13 cellular contexts compared by ENCODE assay signal in genomic region chr16:71937868-71938510, GRCh38. TPM values are rescaled to one million over a fixed set of nuclear protein-coding genes. Genes with fewer than 3 reads are reported as not detected.
A peak's percentile ranks its signal among the peaks of the same experiment; 100 is the strongest.
DNase-seq lines count a peak whose midpoint lies in the region; ATAC-seq and TF ChIP-seq lines count a peak whose summit lies in the region.
"Had no signal": no experiment of that assay in that cellular context is flagged by ENCODE, and none has a peak within 500 bp of the region (broad histone marks: within the 10 kb centered on the region; RNA-seq: fewer than 3 reads in every experiment).

No MANE protein-coding gene starts in this region.

- H3K9me3 Mint-ChIP-seq in activated naive CD8-positive, alpha-beta T cell (ENCODE audit: low read depth): no peaks in the 10 kb centered on the region
- H3K9me3 Mint-ChIP-seq in activated naive CD8-positive, alpha-beta T cell treated with anti-CD3 and anti-CD28 coated beads, Interleukin-2, amount 50 U/mL, for 24 hours: no peaks in the 10 kb centered on the region
- H3K9me3 Mint-ChIP-seq in endodermal cell: no peaks in the 10 kb centered on the region
- H3K9me3 Mint-ChIP-seq: CD4-positive, alpha-beta T cell; HFFc6 had no signal

- H3K4me1 Mint-ChIP-seq in activated naive CD8-positive, alpha-beta T cell (ENCODE audit: low read depth): peaks cover 8% of the 10 kb centered on the region
- H3K4me1 Mint-ChIP-seq in activated naive CD8-positive, alpha-beta T cell treated with anti-CD3 and anti-CD28 coated beads, Interleukin-2, amount 50 U/mL, for 24 hours: no peaks in the 10 kb centered on the region
- no peaks in the 10 kb centered on the region for H3K4me1 Mint-ChIP-seq in endodermal cell

- ATAC-seq in activated naive CD8-positive, alpha-beta T cell treated with anti-CD3 and anti-CD28 coated beads, Interleukin-2, amount 50 U/mL, for 24 hours: no peak

- H3K36me3 ChIP-seq in H7 (replicated peaks; ENCODE audit: control insufficient read depth, insufficient read depth, low read length): peaks cover 9% of the 10 kb centered on the region
- peaks cover 25% of the 10 kb centered on the region for H3K36me3 ChIP-seq in endodermal cell (ENCODE audit: control insufficient read depth, insufficient read depth, low read length)
- H3K36me3 ChIP-seq in testis (ENCODE audit: low read depth, missing control alignments): no peaks in the 10 kb centered on the region
- peaks cover 12 to 21% of the 10 kb centered on the region in 2 donors for H3K36me3 ChIP-seq in ascending aorta

- H3K4me3 Mint-ChIP-seq in activated naive CD8-positive, alpha-beta T cell: no peak overlapping the region
- H3K4me3 Mint-ChIP-seq in activated naive CD8-positive, alpha-beta T cell treated with anti-CD3 and anti-CD28 coated beads, Interleukin-2, amount 50 U/mL, for 24 hours: no peak overlapping the region
- no peak overlapping the region for H3K4me3 Mint-ChIP-seq in endodermal cell
- H3K4me3 Mint-ChIP-seq: B cell; CD4-positive, alpha-beta T cell; HFFc6 had no signal

- no peak overlapping the region for H3K9ac ChIP-seq in endodermal cell (ENCODE audit: extremely low read depth, low read length, poor library complexity, severe bottlenecking)
- H3K9ac ChIP-seq: GM23248 had no signal

- H3K27ac ChIP-seq in endodermal cell (ENCODE audit: low read depth, low read length): no peak overlapping the region
- H3K27ac ChIP-seq in testis: no peak overlapping the region
- H3K27ac ChIP-seq in ascending aorta: no peak overlapping the region
- H3K27ac ChIP-seq: GM23248 had no signal

- H3K27me3 ChIP-seq in H7 (ENCODE audit: control insufficient read depth, insufficient read depth, low read length): no peaks in the 10 kb centered on the region
- H3K27me3 ChIP-seq in endodermal cell (ENCODE audit: control insufficient read depth, insufficient read depth, low read length, poor library complexity, severe bottlenecking): no peaks in the 10 kb centered on the region
- H3K27me3 ChIP-seq in testis: no peaks in the 10 kb centered on the region
- no peaks in the 10 kb centered on the region for H3K27me3 ChIP-seq in ascending aorta

- H3K4me3 ChIP-seq in H7 (ENCODE audit: insufficient read depth, low read depth, low read length) (no peak overlapping the region), endodermal cell (ENCODE audit: low read length) (no peak overlapping the region), testis (no peak overlapping the region), ascending aorta (no peak overlapping the region)
- H3K4me3 ChIP-seq: GM23248 had no signal

- TF ChIP-seq POLR2A in testis (IDR thresholded peaks at IDR 0.05): no peak

- WGBS in endodermal cell (ENCODE audit: insufficient coverage in 1 of 2, insufficient read length in 1 of 2), 2 experiments: 90 to 95% methylated on average over 6 to 10 of the region's 10 CpGs
- 86 to 92% methylated on average over 7 to 10 of the region's 10 CpGs for WGBS in testis, 2 donors

- TF ChIP-seq CTCF in endodermal cell (conservative IDR thresholded peaks at IDR 0.05) (no peak), testis (IDR thresholded peaks at IDR 0.05) (no peak), ascending aorta (IDR thresholded peaks at IDR 0.05) (no peak)

- no peak for DNase-seq in activated naive CD8-positive, alpha-beta T cell treated with anti-CD3 and anti-CD28 coated beads, Interleukin-2, amount 50 U/mL, for 24 hours
- peak; percentile 32 for DNase-seq in H7
- DNase-seq in endodermal cell: peak; percentile 52
- no peak for DNase-seq in testis
- DNase-seq in D341Med (ENCODE audit: low spot score): no peak
- no peak for DNase-seq in ascending aorta (ENCODE audit: low spot score in 2 of 2)
- DNase-seq: C1 segment of cervical spinal cord; CD4-positive, alpha-beta T cell; GM23248; HCEC 1CT; HFFc6 had no signal

- peak overlapping the region; percentile 18 for H3K27ac Mint-ChIP-seq in activated naive CD8-positive, alpha-beta T cell
- no peak overlapping the region for H3K27ac Mint-ChIP-seq in activated naive CD8-positive, alpha-beta T cell treated with anti-CD3 and anti-CD28 coated beads, Interleukin-2, amount 50 U/mL, for 24 hours
- no peak overlapping the region for H3K27ac Mint-ChIP-seq in endodermal cell
- H3K27ac Mint-ChIP-seq: HFFc6 had no signal

- H3K36me3 Mint-ChIP-seq in activated naive CD8-positive, alpha-beta T cell: no peaks in the 10 kb centered on the region
- no peaks in the 10 kb centered on the region for H3K36me3 Mint-ChIP-seq in activated naive CD8-positive, alpha-beta T cell treated with anti-CD3 and anti-CD28 coated beads, Interleukin-2, amount 50 U/mL, for 24 hours (ENCODE audit: low read depth)
- H3K36me3 Mint-ChIP-seq in endodermal cell (ENCODE audit: low read depth): peaks cover 17% of the 10 kb centered on the region

- intact Hi-C loops in testis (cut with DNase I; ENCODE audit: low total_unique reads) (no loop called here), ascending aorta (cut with DNase I) (no loop called here)

- H3K9me3 ChIP-seq in endodermal cell (ENCODE audit: control insufficient read depth, low read length) (no peaks in the 10 kb centered on the region), testis (no peaks in the 10 kb centered on the region), ascending aorta (no peaks in the 10 kb centered on the region)

- H3K4me1 ChIP-seq in endodermal cell (ENCODE audit: control insufficient read depth, insufficient read depth, low read length) (peaks cover 5% of the 10 kb centered on the region), testis (peaks cover 3% of the 10 kb centered on the region), ascending aorta (no peaks in the 10 kb centered on the region)

- H3K27me3 Mint-ChIP-seq in activated naive CD8-positive, alpha-beta T cell: no peaks in the 10 kb centered on the region
- no peaks in the 10 kb centered on the region for H3K27me3 Mint-ChIP-seq in activated naive CD8-positive, alpha-beta T cell treated with anti-CD3 and anti-CD28 coated beads, Interleukin-2, amount 50 U/mL, for 24 hours
- peaks cover 2% of the 10 kb centered on the region for H3K27me3 Mint-ChIP-seq in endodermal cell (ENCODE audit: insufficient read depth)
- H3K27me3 Mint-ChIP-seq: B cell; CD4-positive, alpha-beta T cell had no signal

RNA-seq across cellular contexts. Expression of gene IST1, which starts 42.7 kb away (rescaled TPM):
- total RNA-seq in H7 (2014; rRNA removed; shearing (Covaris generic)): 267 and 292 TPM in 2 replicates
- 100 to 1,000 TPM; 259 to 319 TPM for total RNA-seq in endodermal cell
- 272 TPM for polyA plus RNA-seq in endodermal cell (2013, experiment 1 of 2)
- polyA plus RNA-seq in endodermal cell (2013, experiment 2 of 2): 254 TPM
- total RNA-seq in testis: 100 to 1,000 TPM; 301 to 306 TPM
- 236 TPM for polyA plus RNA-seq in testis (ENCODE audit: insufficient read depth, low read depth, low replicate concordance)
- total RNA-seq in ascending aorta: 116 TPM

RNA-seq across cellular contexts. Expression of gene ZNF821, which starts 54.0 kb away (rescaled TPM):
- 16.8 and 19.8 TPM in 2 replicates for total RNA-seq in H7 (2014; rRNA removed; shearing (Covaris generic))
- total RNA-seq in endodermal cell: 10 to 100 TPM; 12.1 to 12.8 TPM
- polyA plus RNA-seq in endodermal cell (2013, experiment 1 of 2): 26.3 TPM
- 20.7 TPM for polyA plus RNA-seq in endodermal cell (2013, experiment 2 of 2)
- total RNA-seq in testis: 10 to 100 TPM; 30.5 to 57.4 TPM
- polyA plus RNA-seq in testis (ENCODE audit: insufficient read depth, low read depth, low replicate concordance): 74.3 TPM
- not detected for total RNA-seq in ascending aorta

Comparison
In these comparisons a context has a peak if more than half of its experiments do, and no peak if none do; other contexts are left out.
1. DNase-seq: peak in H7 (single experiment) and endodermal cell (single experiment); none in activated naive CD8-positive, alpha-beta T cell treated with anti-CD3 and anti-CD28 coated beads, Interleukin-2, amount 50 U/mL, for 24 hours (single experiment), testis (single experiment), D341Med (single experiment) and ascending aorta (0 of 2).
2. RNA of gene ZNF821, which starts 54.0 kb away (total RNA-seq): 30.5 to 57.4 TPM in testis, 16.8 to 19.8 TPM in H7 and 12.1 to 12.8 TPM in endodermal cell; not detected in ascending aorta (single experiment); every median in the first group is over 10 times any median in the second.